8 cellular contexts compared by ENCODE assay signal in genomic region chr15:41493205-41493901, GRCh38. TPM values are rescaled to one million over a fixed set of nuclear protein-coding genes. Genes with fewer than 3 reads are reported as not detected.
DNase-seq lines count a peak whose midpoint lies in the region; ATAC-seq, FAIRE-seq and TF ChIP-seq lines count a peak whose summit lies in the region.

Gene ITPKA (plus strand): TSS chr15:41493874. CDS start chr15:41493928, 54 bp downstream.

- POLR2A ChIA-PET in GM10248 (lab: Yijun Ruan, JAX), result interaction anchor here (0.6 to 0.9 kb wide), 2 partner anchors 9 to 780 kb away, joined by 6 read pairs; no protein-coding TSS in a partner anchor

- no peaks in the 10 kb centered on the region for H3K36me3 Mint-ChIP-seq in T-helper 17 cell (ENCODE audit: low read depth)

- no peaks in the 10 kb centered on the region for H3K79me2 ChIP-seq in Loucy (ENCODE audit: insufficient read depth, low read length)

- CTCF ChIA-PET in GM10248 (lab: Yijun Ruan, JAX), result interaction anchor here (1.2 to 3.2 kb wide), 5 partner anchors 12 to 588 kb away, joined by 3 to 10 read pairs (median 3); no protein-coding TSS in a partner anchor

- H3K27me3 ChIP-seq in Loucy (ENCODE audit: insufficient read depth, low read length, poor library complexity, severe bottlenecking), result no peaks in the 10 kb centered on the region

- H4K20me1 ChIP-seq in Loucy (ENCODE audit: insufficient read depth, low read length, poor library complexity, severe bottlenecking), result no peaks in the 10 kb centered on the region

- H3K27ac ChIP-seq in angular gyrus (ENCODE audit: low read depth, low read length), result peak within 1 kb of the TSS; percentile 15

- H3K9me3 ChIP-seq in Loucy (ENCODE audit: insufficient read depth, low read depth, low read length), result no peaks in the 10 kb centered on the region
- no peaks in the 10 kb centered on the region for H3K9me3 ChIP-seq in T-helper 17 cell (ENCODE audit: control insufficient read depth, low read length, poor library complexity, severe bottlenecking)

- H3K4me1 ChIP-seq in Loucy (ENCODE audit: insufficient read depth, low read length, poor library complexity, severe bottlenecking), result peaks cover 18% of the 10 kb centered on the region

- H3K4me3 Mint-ChIP-seq in T-helper 17 cell, result peak within 1 kb of the TSS; percentile 91

- H3K27me3 Mint-ChIP-seq in T-helper 17 cell, result peaks cover 10% of the 10 kb centered on the region

- FAIRE-seq in H54 (lab: Jason Lieb, UNC), result peak; percentile 6

- peak; percentile 95 for DNase-seq in GM10248 (ENCODE audit: extremely low spot score)
- DNase-seq in H54 (ENCODE audit: insufficient read length, low spot score), result peak; percentile 97
- DNase-seq in T-helper 17 cell, result peak; percentile 56 to 75 (median 74)
- peak in 39 of 51 donors; percentile 5 to 63 (median 35) for DNase-seq in hypothalamus (lab: John Stamatoyannopoulos, UW)
- peak; percentile 38 for DNase-seq in skeletal muscle cell (ENCODE audit: low read depth)

- peak; percentile 47; the same call in 1 of the 2 replicates for TF ChIP-seq POLR2A in H54 (IDR thresholded peaks at IDR 0.05; ENCODE audit: low read depth, low read length)

- H3K4me1 Mint-ChIP-seq in T-helper 17 cell, result peaks cover 22% of the 10 kb centered on the region

- no peaks in the 10 kb centered on the region for H3K9me2 ChIP-seq in Loucy (replicated peaks; ENCODE audit: low read depth, low read length)

- H3K36me3 ChIP-seq in Loucy (ENCODE audit: insufficient read depth, low read length), result no peaks in the 10 kb centered on the region

- no peaks in the 10 kb centered on the region for H3F3A ChIP-seq in Loucy (ENCODE audit: low read depth)

- ATAC-seq in T-helper 17 cell (peak; percentile 84), HG03469 (IDR thresholded peaks at IDR 0.05; ENCODE audit: unreplicated experiment) (no peak)

- H2AFZ ChIP-seq in Loucy (ENCODE audit: low read length), result peak within 1 kb of the TSS; percentile 98

- peak within 1 kb of the TSS; percentile 87 for H3K4me3 ChIP-seq in Loucy (ENCODE audit: low read length, poor library complexity, severe bottlenecking)
- H3K4me3 ChIP-seq in skeletal muscle cell (ENCODE audit: low read depth, low read length), result peak within 1 kb of the TSS; percentile 54

- peak within 1 kb of the TSS; percentile 74 for H3K4me2 ChIP-seq in Loucy (ENCODE audit: low read depth, low read length, poor library complexity, severe bottlenecking)

- TF ChIP-seq CTCF in GM10248 (IDR thresholded peaks at IDR 0.05; ENCODE audit: control extremely low read depth, extremely low read depth, low read depth, missing control alignments), result no peak
- no peak for TF ChIP-seq CTCF in Loucy (conservative IDR thresholded peaks at IDR 0.05; ENCODE audit: low read length)

- peak within 1 kb of the TSS; percentile 92 for H3K9ac ChIP-seq in Loucy (ENCODE audit: low read depth, low read length, poor library complexity, severe bottlenecking)

- H3K27ac Mint-ChIP-seq in T-helper 17 cell, result peak within 1 kb of the TSS; percentile 51

RNA-seq across cellular contexts. Expression of gene ITPKA, which starts in this region (rescaled TPM):
- under 1 TPM; 0.20 to 0.29 TPM for total RNA-seq in T-helper 17 cell

Comparison
In these comparisons a context has a peak if more than half of its experiments do, and no peak if none do; other contexts are left out.
1. Peak in DNase-seq and ATAC-seq in T-helper 17 cell; RNA of the gene not detected or under 1 TPM.
2. DNase-seq: peak in every context shown above with its lines; median percentile 97 in H54; 95 in GM10248; 74 in T-helper 17 cell; 38 in skeletal muscle cell; 35 in hypothalamus.